ENCODE assay signal across 1 cellular context in genomic region chr21:34553199-34553952, GRCh38.
A peak's percentile ranks its signal among the peaks of the same experiment; 100 is the strongest.
TF ChIP-seq lines count a peak whose summit lies in the region.

No MANE protein-coding gene starts in this region.

TF ChIP-seq in HCT116, 20 proteins besides CTCF, POLR2A, EP300 and RAD21 (continued from another document):
- TF ChIP-seq EGR1 (IDR thresholded peaks at IDR 0.05; ENCODE audit: low read depth): peak; percentile 27; the same call in 1 of the 2 replicates
- TF ChIP-seq POLR2AphosphoS5 (IDR thresholded peaks at IDR 0.05; ENCODE audit: low read depth, low read length): 0 out of 2 replicates have a peak, but pooled peaks have one; percentile 19
- TF ChIP-seq SIN3A (IDR thresholded peaks at IDR 0.05; ENCODE audit: low read depth): no peak
